ENCODE assay signal across 20 cellular contexts in the genomic region with DNA sequence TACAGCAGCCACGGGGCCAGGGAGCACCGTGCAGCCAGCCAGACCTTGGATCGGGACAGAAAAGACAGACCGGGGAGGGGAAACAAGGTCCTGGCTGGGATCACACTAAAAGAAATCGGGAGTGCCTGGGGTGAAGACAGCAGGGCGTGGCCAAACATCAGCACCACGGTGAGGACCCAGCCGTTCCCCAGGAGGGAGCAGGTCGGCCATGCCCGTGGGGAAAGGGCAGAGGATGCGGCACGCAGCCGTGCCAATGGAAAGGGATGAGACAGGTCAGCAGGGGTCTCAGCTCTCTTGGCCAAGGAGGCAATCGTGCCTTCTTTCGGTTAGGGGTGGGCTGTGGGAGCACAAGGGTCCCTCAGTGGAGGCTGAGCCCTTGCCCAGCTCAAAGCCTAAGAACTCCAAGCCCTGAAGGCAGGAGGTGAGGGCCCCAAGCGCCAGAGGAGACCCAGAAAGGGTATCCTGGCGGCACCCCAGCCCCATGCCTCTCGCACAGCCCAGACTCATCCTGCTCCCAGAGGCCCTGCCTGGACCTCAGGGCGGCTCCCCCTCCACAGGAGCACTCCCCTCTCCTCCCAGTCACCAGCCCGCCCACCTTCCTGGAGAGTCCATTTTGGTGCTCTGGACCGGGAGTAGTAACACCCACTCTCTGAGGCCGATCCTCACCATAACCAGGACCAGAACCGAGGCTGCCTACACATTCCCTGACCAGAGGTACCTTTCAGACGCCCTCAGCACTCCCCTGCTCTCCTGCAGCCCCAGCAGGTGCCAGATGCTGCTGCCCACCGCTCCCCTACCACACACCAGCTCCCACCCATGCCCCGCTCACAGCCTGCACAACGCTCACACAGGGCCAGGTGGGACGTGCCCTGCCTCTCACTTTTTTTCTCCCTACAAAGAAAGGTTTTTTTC.
"Had no signal": no experiment of that assay in that cellular context is flagged by ENCODE, and none has a peak within 500 bp of the region (broad histone marks: within the 10 kb centered on the region; RNA-seq: fewer than 3 reads in every experiment).

No MANE protein-coding gene starts in this region.

- H3K9me3 ChIP-seq: prostate gland, right atrium auricular region, testis had no signal

- H3K27me3 Mint-ChIP-seq: activated B cell treated with CpG ODN at 0.5 μM for 24 hours; activated CD4-positive, alpha-beta memory T cell treated with anti-CD3 and anti-CD28 coated beads for 36 hours; activated T-cell treated with anti-CD3 and anti-CD28 coated beads, Interleukin-2, amount 50 U/mL, for 24 hours; type B pancreatic cell had no signal

- H3K4me3 Mint-ChIP-seq: activated B cell treated with CpG ODN at 0.5 μM for 24 hours; activated CD4-positive, alpha-beta memory T cell treated with anti-CD3 and anti-CD28 coated beads for 36 hours; activated naive CD4-positive, alpha-beta T cell treated with anti-CD3 and anti-CD28 coated beads for 36 hours; activated T-cell treated with anti-CD3 and anti-CD28 coated beads, Interleukin-2, amount 50 U/mL, for 24 hours; nephron; type B pancreatic cell had no signal

- H3K27me3 ChIP-seq: brain microvascular endothelial cell, foreskin keratinocyte, right atrium auricular region, testis had no signal

- H3K4me3 ChIP-seq: lung, prostate gland, right atrium auricular region, testis had no signal

- H3K27ac Mint-ChIP-seq: activated B cell treated with CpG ODN at 0.5 μM for 24 hours; activated CD4-positive, alpha-beta memory T cell treated with anti-CD3 and anti-CD28 coated beads for 36 hours; activated naive CD4-positive, alpha-beta T cell treated with anti-CD3 and anti-CD28 coated beads for 36 hours; activated T-helper 2 cell treated with anti-CD3 and anti-CD28 coated beads, Interferon-gamma antibody, Interleukin-2, Interleukin-4, amounts not matched to agents 10 μg/mL and 5 μg/mL and 100 μg/mL, durations not matched to agents 14 hours and 24 hours and 36 hours had no signal

- DNase-seq: activated B cell treated with CpG ODN at 0.5 μM for 24 hours; activated CD4-positive, alpha-beta memory T cell treated with anti-CD3 and anti-CD28 coated beads for 36 hours; activated CD4-positive, alpha-beta T cell treated with anti-CD3 and anti-CD28 coated beads for 4 hours; activated naive CD4-positive, alpha-beta T cell treated with anti-CD3 and anti-CD28 coated beads for 36 hours; activated T-cell treated with anti-CD3 and anti-CD28 coated beads, Interleukin-2, amount 50 U/mL, for 24 hours; aorta; brain microvascular endothelial cell; effector CD8-positive, alpha-beta T cell; glutamatergic neuron; hippocampal formation; midbrain; nucleus accumbens; testis had no signal

- H3K9me3 Mint-ChIP-seq: activated B cell treated with CpG ODN at 0.5 μM for 24 hours; activated CD4-positive, alpha-beta memory T cell treated with anti-CD3 and anti-CD28 coated beads for 36 hours; activated naive CD4-positive, alpha-beta T cell treated with anti-CD3 and anti-CD28 coated beads for 36 hours; activated T-cell treated with anti-CD3 and anti-CD28 coated beads, Interleukin-2, amount 50 U/mL, for 24 hours; activated T-helper 2 cell treated with anti-CD3 and anti-CD28 coated beads, Interferon-gamma antibody, Interleukin-2, Interleukin-4, amounts not matched to agents 10 μg/mL and 5 μg/mL and 100 μg/mL, durations not matched to agents 14 hours and 24 hours and 36 hours; nephron; type B pancreatic cell had no signal

- H3K4me1 ChIP-seq: prostate gland, right atrium auricular region, testis had no signal

- H3K27ac ChIP-seq: brain microvascular endothelial cell, foreskin keratinocyte, prostate gland, right atrium auricular region, testis had no signal

- H3K36me3 ChIP-seq: prostate gland had no signal
